ENCODE assay signal across 1 cellular context in the genomic region with DNA sequence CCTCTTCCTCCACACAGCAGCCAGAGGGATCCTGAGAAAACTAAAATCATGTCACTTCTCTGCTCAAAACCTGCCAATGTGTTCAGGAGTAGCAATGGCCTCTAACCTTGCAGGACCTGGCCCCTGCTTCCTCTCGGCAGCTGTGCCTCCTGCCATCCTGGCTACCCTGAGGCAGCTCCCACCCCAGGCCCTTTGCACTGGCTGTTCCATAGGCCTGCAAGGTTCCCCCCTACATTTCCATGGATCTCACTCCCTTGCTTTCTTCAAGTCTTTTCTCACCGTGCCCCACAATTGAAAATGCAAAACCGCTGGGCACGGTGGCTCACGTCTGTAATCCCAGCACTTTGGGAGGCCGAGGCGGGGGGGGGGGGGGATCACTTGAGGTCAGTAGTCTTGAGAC.
A peak's percentile ranks its signal among the peaks of the same experiment; 100 is the strongest.
TF ChIP-seq lines count a peak whose summit lies in the region.

No MANE protein-coding gene starts in this region.

TF ChIP-seq in K562, 482 proteins besides CTCF, POLR2A, EP300 and RAD21 (continued from another document):
- TF ChIP-seq NFIC (IDR thresholded peaks at IDR 0.05) (0 out of 2 replicates have a peak, but pooled peaks have one; percentile 25), ATF7 (IDR thresholded peaks at IDR 0.05) (no peak), TAF15 (IDR thresholded peaks at IDR 0.05; ENCODE audit: low read depth, low read length) (no peak), NR2C1 (IDR thresholded peaks at IDR 0.05) (0 out of 2 replicates have a peak, but pooled peaks have one; percentile 12), NR2C1 (tag; IDR thresholded peaks at IDR 0.05) (no peak), KHSRP (IDR thresholded peaks at IDR 0.05) (no peak), IFI16 (CRISPR knock-in tag; IDR thresholded peaks at IDR 0.05) (no peak), SMC3 (conservative IDR thresholded peaks at IDR 0.05; ENCODE audit: insufficient read depth, low read depth, low read length) (no peak), DNMT1 (IDR thresholded peaks at IDR 0.05) (no peak), TFAM (CRISPR knock-in tag; conservative IDR thresholded peaks at IDR 0.05) (no peak), ZNF282 (CRISPR knock-in tag; IDR thresholded peaks at IDR 0.05) (no peak), HMGN3 (IDR thresholded peaks at IDR 0.05; ENCODE audit: borderline replicate concordance, extremely low read depth, insufficient read length, low read depth, low read length) (no peak), EGR1 (conservative IDR thresholded peaks at IDR 0.05) (no peak), POLR2AphosphoS2 (IDR thresholded peaks at IDR 0.05; ENCODE audit: low read length) (no peak), NRF1 (conservative IDR thresholded peaks at IDR 0.05 in 1 of 2, IDR thresholded peaks at IDR 0.05 in 1 of 2) (no peak), RBM25 (IDR thresholded peaks at IDR 0.05; ENCODE audit: low read depth, low read length, severe bottlenecking) (peak; percentile 59), ZZZ3 (IDR thresholded peaks at IDR 0.05) (no peak), MAFF (IDR thresholded peaks at IDR 0.05; ENCODE audit: low read length) (no peak), ZFPM2 (CRISPR knock-in tag; IDR thresholded peaks at IDR 0.05) (no peak), PHTF2 (CRISPR knock-in tag; IDR thresholded peaks at IDR 0.05) (no peak), RFX7 (CRISPR knock-in tag; IDR thresholded peaks at IDR 0.05) (no peak), PTTG1 (tag; IDR thresholded peaks at IDR 0.05; ENCODE audit: low read depth) (no peak), CCAR2 (IDR thresholded peaks at IDR 0.05; ENCODE audit: low read depth, low read length) (no peak)
- TF ChIP-seq, protein P1, sequence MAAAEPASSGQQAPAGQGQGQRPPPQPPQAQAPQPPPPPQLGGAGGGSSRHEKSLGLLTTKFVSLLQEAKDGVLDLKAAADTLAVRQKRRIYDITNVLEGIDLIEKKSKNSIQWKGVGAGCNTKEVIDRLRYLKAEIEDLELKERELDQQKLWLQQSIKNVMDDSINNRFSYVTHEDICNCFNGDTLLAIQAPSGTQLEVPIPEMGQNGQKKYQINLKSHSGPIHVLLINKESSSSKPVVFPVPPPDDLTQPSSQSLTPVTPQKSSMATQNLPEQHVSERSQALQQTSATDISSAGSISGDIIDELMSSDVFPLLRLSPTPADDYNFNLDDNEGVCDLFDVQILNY (CRISPR knock-in tag; IDR thresholded peaks at IDR 0.05): no peak
- TF ChIP-seq, protein P2, sequence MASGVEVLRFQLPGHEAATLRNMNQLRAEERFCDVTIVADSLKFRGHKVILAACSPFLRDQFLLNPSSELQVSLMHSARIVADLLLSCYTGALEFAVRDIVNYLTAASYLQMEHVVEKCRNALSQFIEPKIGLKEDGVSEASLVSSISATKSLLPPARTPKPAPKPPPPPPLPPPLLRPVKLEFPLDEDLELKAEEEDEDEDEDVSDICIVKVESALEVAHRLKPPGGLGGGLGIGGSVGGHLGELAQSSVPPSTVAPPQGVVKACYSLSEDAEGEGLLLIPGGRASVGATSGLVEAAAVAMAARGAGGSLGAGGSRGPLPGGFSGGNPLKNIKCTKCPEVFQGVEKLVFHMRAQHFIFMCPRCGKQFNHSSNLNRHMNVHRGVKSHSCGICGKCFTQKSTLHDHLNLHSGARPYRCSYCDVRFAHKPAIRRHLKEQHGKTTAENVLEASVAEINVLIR (CRISPR knock-in tag; IDR thresholded peaks at IDR 0.05): no peak
- TF ChIP-seq, protein P3, sequence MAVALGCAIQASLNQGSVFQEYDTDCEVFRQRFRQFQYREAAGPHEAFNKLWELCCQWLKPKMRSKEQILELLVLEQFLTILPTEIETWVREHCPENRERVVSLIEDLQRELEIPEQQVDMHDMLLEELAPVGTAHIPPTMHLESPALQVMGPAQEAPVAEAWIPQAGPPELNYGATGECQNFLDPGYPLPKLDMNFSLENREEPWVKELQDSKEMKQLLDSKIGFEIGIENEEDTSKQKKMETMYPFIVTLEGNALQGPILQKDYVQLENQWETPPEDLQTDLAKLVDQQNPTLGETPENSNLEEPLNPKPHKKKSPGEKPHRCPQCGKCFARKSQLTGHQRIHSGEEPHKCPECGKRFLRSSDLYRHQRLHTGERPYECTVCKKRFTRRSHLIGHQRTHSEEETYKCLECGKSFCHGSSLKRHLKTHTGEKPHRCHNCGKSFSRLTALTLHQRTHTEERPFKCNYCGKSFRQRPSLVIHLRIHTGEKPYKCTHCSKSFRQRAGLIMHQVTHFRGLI (CRISPR knock-in tag; IDR thresholded peaks at IDR 0.05): no peak
- TF ChIP-seq, protein P4, sequence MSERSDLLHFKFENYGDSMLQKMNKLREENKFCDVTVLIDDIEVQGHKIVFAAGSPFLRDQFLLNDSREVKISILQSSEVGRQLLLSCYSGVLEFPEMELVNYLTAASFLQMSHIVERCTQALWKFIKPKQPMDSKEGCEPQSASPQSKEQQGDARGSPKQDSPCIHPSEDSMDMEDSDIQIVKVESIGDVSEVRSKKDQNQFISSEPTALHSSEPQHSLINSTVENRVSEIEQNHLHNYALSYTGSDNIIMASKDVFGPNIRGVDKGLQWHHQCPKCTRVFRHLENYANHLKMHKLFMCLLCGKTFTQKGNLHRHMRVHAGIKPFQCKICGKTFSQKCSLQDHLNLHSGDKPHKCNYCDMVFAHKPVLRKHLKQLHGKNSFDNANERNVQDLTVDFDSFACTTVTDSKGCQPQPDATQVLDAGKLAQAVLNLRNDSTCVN (CRISPR knock-in tag; IDR thresholded peaks at IDR 0.05): no peak
- TF ChIP-seq, protein P5, sequence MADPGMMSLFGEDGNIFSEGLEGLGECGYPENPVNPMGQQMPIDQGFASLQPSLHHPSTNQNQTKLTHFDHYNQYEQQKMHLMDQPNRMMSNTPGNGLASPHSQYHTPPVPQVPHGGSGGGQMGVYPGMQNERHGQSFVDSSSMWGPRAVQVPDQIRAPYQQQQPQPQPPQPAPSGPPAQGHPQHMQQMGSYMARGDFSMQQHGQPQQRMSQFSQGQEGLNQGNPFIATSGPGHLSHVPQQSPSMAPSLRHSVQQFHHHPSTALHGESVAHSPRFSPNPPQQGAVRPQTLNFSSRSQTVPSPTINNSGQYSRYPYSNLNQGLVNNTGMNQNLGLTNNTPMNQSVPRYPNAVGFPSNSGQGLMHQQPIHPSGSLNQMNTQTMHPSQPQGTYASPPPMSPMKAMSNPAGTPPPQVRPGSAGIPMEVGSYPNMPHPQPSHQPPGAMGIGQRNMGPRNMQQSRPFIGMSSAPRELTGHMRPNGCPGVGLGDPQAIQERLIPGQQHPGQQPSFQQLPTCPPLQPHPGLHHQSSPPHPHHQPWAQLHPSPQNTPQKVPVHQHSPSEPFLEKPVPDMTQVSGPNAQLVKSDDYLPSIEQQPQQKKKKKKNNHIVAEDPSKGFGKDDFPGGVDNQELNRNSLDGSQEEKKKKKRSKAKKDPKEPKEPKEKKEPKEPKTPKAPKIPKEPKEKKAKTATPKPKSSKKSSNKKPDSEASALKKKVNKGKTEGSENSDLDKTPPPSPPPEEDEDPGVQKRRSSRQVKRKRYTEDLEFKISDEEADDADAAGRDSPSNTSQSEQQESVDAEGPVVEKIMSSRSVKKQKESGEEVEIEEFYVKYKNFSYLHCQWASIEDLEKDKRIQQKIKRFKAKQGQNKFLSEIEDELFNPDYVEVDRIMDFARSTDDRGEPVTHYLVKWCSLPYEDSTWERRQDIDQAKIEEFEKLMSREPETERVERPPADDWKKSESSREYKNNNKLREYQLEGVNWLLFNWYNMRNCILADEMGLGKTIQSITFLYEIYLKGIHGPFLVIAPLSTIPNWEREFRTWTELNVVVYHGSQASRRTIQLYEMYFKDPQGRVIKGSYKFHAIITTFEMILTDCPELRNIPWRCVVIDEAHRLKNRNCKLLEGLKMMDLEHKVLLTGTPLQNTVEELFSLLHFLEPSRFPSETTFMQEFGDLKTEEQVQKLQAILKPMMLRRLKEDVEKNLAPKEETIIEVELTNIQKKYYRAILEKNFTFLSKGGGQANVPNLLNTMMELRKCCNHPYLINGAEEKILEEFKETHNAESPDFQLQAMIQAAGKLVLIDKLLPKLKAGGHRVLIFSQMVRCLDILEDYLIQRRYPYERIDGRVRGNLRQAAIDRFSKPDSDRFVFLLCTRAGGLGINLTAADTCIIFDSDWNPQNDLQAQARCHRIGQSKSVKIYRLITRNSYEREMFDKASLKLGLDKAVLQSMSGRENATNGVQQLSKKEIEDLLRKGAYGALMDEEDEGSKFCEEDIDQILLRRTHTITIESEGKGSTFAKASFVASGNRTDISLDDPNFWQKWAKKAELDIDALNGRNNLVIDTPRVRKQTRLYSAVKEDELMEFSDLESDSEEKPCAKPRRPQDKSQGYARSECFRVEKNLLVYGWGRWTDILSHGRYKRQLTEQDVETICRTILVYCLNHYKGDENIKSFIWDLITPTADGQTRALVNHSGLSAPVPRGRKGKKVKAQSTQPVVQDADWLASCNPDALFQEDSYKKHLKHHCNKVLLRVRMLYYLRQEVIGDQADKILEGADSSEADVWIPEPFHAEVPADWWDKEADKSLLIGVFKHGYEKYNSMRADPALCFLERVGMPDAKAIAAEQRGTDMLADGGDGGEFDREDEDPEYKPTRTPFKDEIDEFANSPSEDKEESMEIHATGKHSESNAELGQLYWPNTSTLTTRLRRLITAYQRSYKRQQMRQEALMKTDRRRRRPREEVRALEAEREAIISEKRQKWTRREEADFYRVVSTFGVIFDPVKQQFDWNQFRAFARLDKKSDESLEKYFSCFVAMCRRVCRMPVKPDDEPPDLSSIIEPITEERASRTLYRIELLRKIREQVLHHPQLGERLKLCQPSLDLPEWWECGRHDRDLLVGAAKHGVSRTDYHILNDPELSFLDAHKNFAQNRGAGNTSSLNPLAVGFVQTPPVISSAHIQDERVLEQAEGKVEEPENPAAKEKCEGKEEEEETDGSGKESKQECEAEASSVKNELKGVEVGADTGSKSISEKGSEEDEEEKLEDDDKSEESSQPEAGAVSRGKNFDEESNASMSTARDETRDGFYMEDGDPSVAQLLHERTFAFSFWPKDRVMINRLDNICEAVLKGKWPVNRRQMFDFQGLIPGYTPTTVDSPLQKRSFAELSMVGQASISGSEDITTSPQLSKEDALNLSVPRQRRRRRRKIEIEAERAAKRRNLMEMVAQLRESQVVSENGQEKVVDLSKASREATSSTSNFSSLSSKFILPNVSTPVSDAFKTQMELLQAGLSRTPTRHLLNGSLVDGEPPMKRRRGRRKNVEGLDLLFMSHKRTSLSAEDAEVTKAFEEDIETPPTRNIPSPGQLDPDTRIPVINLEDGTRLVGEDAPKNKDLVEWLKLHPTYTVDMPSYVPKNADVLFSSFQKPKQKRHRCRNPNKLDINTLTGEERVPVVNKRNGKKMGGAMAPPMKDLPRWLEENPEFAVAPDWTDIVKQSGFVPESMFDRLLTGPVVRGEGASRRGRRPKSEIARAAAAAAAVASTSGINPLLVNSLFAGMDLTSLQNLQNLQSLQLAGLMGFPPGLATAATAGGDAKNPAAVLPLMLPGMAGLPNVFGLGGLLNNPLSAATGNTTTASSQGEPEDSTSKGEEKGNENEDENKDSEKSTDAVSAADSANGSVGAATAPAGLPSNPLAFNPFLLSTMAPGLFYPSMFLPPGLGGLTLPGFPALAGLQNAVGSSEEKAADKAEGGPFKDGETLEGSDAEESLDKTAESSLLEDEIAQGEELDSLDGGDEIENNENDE (IDR thresholded peaks at IDR 0.05; ENCODE audit: low read depth, low read length): no peak
